28 cellular contexts compared by ENCODE assay signal in the genomic region with DNA sequence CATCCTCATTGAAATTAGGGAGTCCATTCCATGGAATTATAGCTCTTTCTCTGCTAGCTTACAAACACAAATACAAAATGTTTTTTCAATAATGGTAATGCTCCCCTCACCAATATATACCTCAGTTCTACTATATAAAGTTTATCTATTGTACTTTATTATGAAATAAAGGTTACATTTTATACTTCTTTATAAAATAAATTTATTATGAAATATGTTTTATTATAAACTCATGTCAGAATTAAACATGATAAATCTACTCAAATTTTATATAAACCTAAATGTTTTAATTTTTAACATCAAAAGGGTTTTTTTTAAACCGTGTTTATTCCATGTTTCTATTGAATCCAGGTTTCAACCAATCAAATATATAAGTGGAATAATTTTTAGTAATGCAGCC.
"Had no signal": no experiment of that assay in that cellular context is flagged by ENCODE, and none has a peak within 500 bp of the region (broad histone marks: within the 10 kb centered on the region; RNA-seq: fewer than 3 reads in every experiment).

No MANE protein-coding gene starts in this region.

- H3K36me3 ChIP-seq: neutrophil, pancreas, right lobe of liver, sigmoid colon, stomach, thoracic aorta, thyroid gland, tibial nerve, upper lobe of left lung, vagina had no signal

- H3K4me1 Mint-ChIP-seq: naive thymus-derived CD8-positive, alpha-beta T cell; nephron progenitor cell; neural crest cell; stimulated activated effector memory CD8-positive, alpha-beta T cell treated with anti-CD3 and anti-CD28 coated beads, Interleukin-12 subunit alpha, Interleukin-12 subunit beta, amount 100 ng/mL, for 72 hours; stimulated activated naive B cell treated with anti-CD40 and anti-IgM and Interleukin-4, amounts not matched to agents 10 μg/mL and 1 μg/mL and 100 μg/mL, for 72 hours had no signal

- H3K27me3 Mint-ChIP-seq: naive thymus-derived CD8-positive, alpha-beta T cell; natural killer cell treated with Interleukin-12 subunit alpha and Interleukin-12 subunit beta and Interleukin-15 and Interleukin-18, amount 100 ng/mL, for 72 hours; stimulated activated naive B cell treated with anti-CD40 and anti-IgM and Interleukin-4, amounts not matched to agents 10 μg/mL and 1 μg/mL and 100 μg/mL, for 72 hours; stimulated activated naive CD8-positive, alpha-beta T cell treated with anti-CD3 and anti-CD28 coated beads, Interleukin-15, Interleukin-2, amounts not matched to agents 100 ng/mL and 50 ng/mL, for 24 hours had no signal

- H3K4me1 ChIP-seq: pancreas, psoas muscle, right lobe of liver, sigmoid colon, stomach, thyroid gland, tibial nerve, upper lobe of left lung, vagina had no signal

- H3K27ac Mint-ChIP-seq: naive thymus-derived CD8-positive, alpha-beta T cell; natural killer cell treated with Interleukin-12 subunit alpha and Interleukin-12 subunit beta and Interleukin-15 and Interleukin-18, amount 100 ng/mL, for 72 hours; nephron progenitor cell; stimulated activated effector memory CD8-positive, alpha-beta T cell treated with anti-CD3 and anti-CD28 coated beads, Interleukin-12 subunit alpha, Interleukin-12 subunit beta, amount 100 ng/mL, for 72 hours; stimulated activated naive B cell treated with anti-CD40 and anti-IgM and Interleukin-4, amounts not matched to agents 10 μg/mL and 1 μg/mL and 100 μg/mL, for 72 hours; stimulated activated naive CD8-positive, alpha-beta T cell treated with anti-CD3 and anti-CD28 coated beads, Interleukin-15, Interleukin-2, amounts not matched to agents 100 ng/mL and 50 ng/mL, for 24 hours had no signal

- H3K36me3 Mint-ChIP-seq: stimulated activated effector memory CD8-positive, alpha-beta T cell treated with anti-CD3 and anti-CD28 coated beads, Interleukin-12 subunit alpha, Interleukin-12 subunit beta, amount 100 ng/mL, for 72 hours; stimulated activated naive B cell treated with anti-CD40 and anti-IgM and Interleukin-4, amounts not matched to agents 10 μg/mL and 1 μg/mL and 100 μg/mL, for 72 hours had no signal

- DNase-seq: naive thymus-derived CD8-positive, alpha-beta T cell; nephron progenitor cell; nucleus accumbens; pancreas; psoas muscle; right cardiac atrium; right lobe of liver; sigmoid colon; small intestine; stimulated activated CD4-positive, alpha-beta T cell treated with anti-CD3 and anti-CD28 coated beads, Interleukin-15, amount 100 ng/mL, for 24 hours; stimulated activated CD4-positive, alpha-beta T cell treated with anti-CD3 and anti-CD28 coated beads, Interleukin-2, amount 100 ng/mL, for 24 hours; stimulated activated CD4-positive, alpha-beta T cell treated with anti-CD3 and anti-CD28 coated beads, Interleukin-2, amount 100 ng/mL, for 48 hours; stimulated activated CD4-positive, alpha-beta T cell treated with anti-CD3 and anti-CD28 coated beads, Interleukin-4, amount 100 ng/mL, for 24 hours; stimulated activated naive B cell treated with anti-CD40 and anti-IgM and Interleukin-4, amounts not matched to agents 10 μg/mL and 1 μg/mL and 100 μg/mL, for 72 hours; stimulated activated naive CD4-positive, alpha-beta T cell treated with Interleukin-2 at 50 U/mL for 16 hours; stomach; thyroid gland; trophoblast cell; upper lobe of left lung had no signal

- ATAC-seq: naive thymus-derived CD8-positive, alpha-beta T cell; natural killer cell treated with Interleukin-12 subunit alpha and Interleukin-12 subunit beta and Interleukin-15 and Interleukin-18, amount 100 ng/mL, for 72 hours; pancreas; psoas muscle; right cardiac atrium; right lobe of liver; stimulated activated effector memory CD8-positive, alpha-beta T cell treated with anti-CD3 and anti-CD28 coated beads, Interleukin-12 subunit alpha, Interleukin-12 subunit beta, amount 100 ng/mL, for 72 hours; stimulated activated naive B cell treated with anti-CD40 and anti-IgM and Interleukin-4, amounts not matched to agents 10 μg/mL and 1 μg/mL and 100 μg/mL, for 72 hours had no signal

- FAIRE-seq: urothelium cell line had no signal

- H3K27me3 ChIP-seq: neutrophil, right lobe of liver, sigmoid colon, stomach, thyroid gland, tibial nerve, upper lobe of left lung, vagina had no signal

- H3K27ac ChIP-seq: neutrophil, pancreas, psoas muscle, right lobe of liver, sigmoid colon, stomach, thoracic aorta, thyroid gland, tibial nerve, upper lobe of left lung, vagina had no signal

- H3K4me3 Mint-ChIP-seq: naive thymus-derived CD8-positive, alpha-beta T cell; natural killer cell treated with Interleukin-12 subunit alpha and Interleukin-12 subunit beta and Interleukin-15 and Interleukin-18, amount 100 ng/mL, for 72 hours; nephron progenitor cell; neural crest cell; stimulated activated effector memory CD8-positive, alpha-beta T cell treated with anti-CD3 and anti-CD28 coated beads, Interleukin-12 subunit alpha, Interleukin-12 subunit beta, amount 100 ng/mL, for 72 hours; stimulated activated naive B cell treated with anti-CD40 and anti-IgM and Interleukin-4, amounts not matched to agents 10 μg/mL and 1 μg/mL and 100 μg/mL, for 72 hours; stimulated activated naive CD8-positive, alpha-beta T cell treated with anti-CD3 and anti-CD28 coated beads, Interleukin-15, Interleukin-2, amounts not matched to agents 100 ng/mL and 50 ng/mL, for 24 hours had no signal

- H3K4me3 ChIP-seq: pancreas, psoas muscle, right lobe of liver, sigmoid colon, stomach, thoracic aorta, thyroid gland, tibial nerve, upper lobe of left lung, vagina had no signal

- H3K9me3 Mint-ChIP-seq: nephron progenitor cell, neural crest cell had no signal

- H3K9me3 ChIP-seq: neutrophil, pancreas, right lobe of liver, sigmoid colon, stomach, thoracic aorta, thyroid gland, tibial nerve, upper lobe of left lung, vagina had no signal
